Comparison of ENCODE assay signal across 12 cellular contexts in genomic region chr6:39821739-39822532, GRCh38. TPM values are rescaled to one million over a fixed set of nuclear protein-coding genes. Genes with fewer than 3 reads are reported as not detected.
DNase-seq lines count a peak whose midpoint lies in the region; ATAC-seq and TF ChIP-seq lines count a peak whose summit lies in the region.
"Had no signal": no experiment of that assay in that cellular context is flagged by ENCODE, and none has a peak within 500 bp of the region (broad histone marks: within the 10 kb centered on the region; RNA-seq: fewer than 3 reads in every experiment).

No MANE protein-coding gene starts in this region.

- H2BK15ac ChIP-seq in neuronal stem cell (ENCODE audit: low read length) = no peak overlapping the region

- H3K4me1 ChIP-seq in heart right ventricle (peaks cover 0 to 73% (median 35%) of the 10 kb centered on the region in 9 donors), neuronal stem cell (ENCODE audit: control insufficient read depth in 2 of 2, insufficient read depth in 1 of 2, low read depth in 1 of 2, low read length in 2 of 2) (peaks cover 0 to 5% of the 10 kb centered on the region in 2 donors), tibial nerve (peaks cover 3 to 97% (median 66%) of the 10 kb centered on the region in 4 donors), foreskin keratinocyte (no peaks in the 10 kb centered on the region)

- H3K36me3 ChIP-seq in heart right ventricle = no peaks in the 10 kb centered on the region
- H3K36me3 ChIP-seq in neuronal stem cell (replicated peaks in 1 of 2; ENCODE audit: control insufficient read depth in 2 of 2, insufficient read depth in 2 of 2, low read length in 2 of 2) = no peaks in the 10 kb centered on the region
- no peaks in the 10 kb centered on the region for H3K36me3 ChIP-seq in tibial nerve

- intact Hi-C loops in heart right ventricle (cut with DNase I) = no loop called here

- H2AK5ac ChIP-seq in neuronal stem cell (ENCODE audit: low read depth, low read length) = no peak overlapping the region

- H3K27ac ChIP-seq in heart right ventricle = peak overlapping the region; percentile 71 to 84 (median 80)
- no peak overlapping the region for H3K27ac ChIP-seq in neuronal stem cell (replicated peaks; ENCODE audit: low read length)
- peak overlapping the region; percentile 63 to 97 (median 87) for H3K27ac ChIP-seq in tibial nerve
- no peak overlapping the region for H3K27ac ChIP-seq in foreskin keratinocyte

- no peaks in the 10 kb centered on the region for H3K27me3 ChIP-seq in heart right ventricle
- peaks cover 0 to 4% (median 0%) of the 10 kb centered on the region in 3 experiments for H3K27me3 ChIP-seq in neuronal stem cell (ENCODE audit: control insufficient read depth in 3 of 3, insufficient read depth in 3 of 3, low read depth in 1 of 3, low read length in 3 of 3)
- H3K27me3 ChIP-seq in tibial nerve = no peaks in the 10 kb centered on the region
- no peaks in the 10 kb centered on the region for H3K27me3 ChIP-seq in foreskin keratinocyte

- H4K91ac ChIP-seq in neuronal stem cell (ENCODE audit: low read depth, low read length, poor library complexity) = no peak overlapping the region

- ATAC-seq in heart right ventricle = peak; percentile 56 to 83 (median 68)
- no peak for ATAC-seq in HG02571 (IDR thresholded peaks at IDR 0.05; ENCODE audit: unreplicated experiment)
- ATAC-seq in foreskin keratinocyte = no peak
- ATAC-seq: Panc1 had no signal

- no peak overlapping the region for H2BK120ac ChIP-seq in neuronal stem cell (ENCODE audit: low read depth, low read length)

- no peaks in the 10 kb centered on the region for H3K9me3 ChIP-seq in heart right ventricle
- no peaks in the 10 kb centered on the region for H3K9me3 ChIP-seq in neuronal stem cell (replicated peaks in 1 of 2; ENCODE audit: control insufficient read depth in 2 of 2, insufficient read depth in 1 of 2, low read depth in 1 of 2, low read length in 2 of 2)
- H3K9me3 ChIP-seq in tibial nerve = no peaks in the 10 kb centered on the region

- no peak overlapping the region for H3K4me2 ChIP-seq in neuronal stem cell (ENCODE audit: insufficient read depth, low read length, poor library complexity, severe bottlenecking)

- no peak overlapping the region for H3K23ac ChIP-seq in neuronal stem cell (ENCODE audit: low read depth, low read length, poor library complexity)

- no peak overlapping the region for H2BK12ac ChIP-seq in neuronal stem cell (ENCODE audit: low read length)

- no peaks in the 10 kb centered on the region for H3K79me1 ChIP-seq in neuronal stem cell (ENCODE audit: low read depth, low read length)

- TF ChIP-seq POLR2A in tibial nerve (IDR thresholded peaks at IDR 0.05) = peak in 1 of 2 donors; percentile 35

- TF ChIP-seq EP300 in tibial nerve (IDR thresholded peaks at IDR 0.05) = peak; percentile 32 to 83

- peak in 54 of 58 donors; percentile 27 to 90 (median 72) for DNase-seq in anterior cingulate cortex (lab: John Stamatoyannopoulos, UW)
- DNase-seq in heart right ventricle = peak; percentile 59 to 61
- DNase-seq in neuronal stem cell (ENCODE audit: low spot score) = no peak
- peak in 1 of 2 donors; percentile 55 for DNase-seq in tibial nerve (ENCODE audit: low spot score in 2 of 2)
- no peak for DNase-seq in stimulated activated CD4-positive, alpha-beta T cell treated with anti-CD3 and anti-CD28 coated beads, Interleukin-2, amount 100 ng/mL, for 24 hours
- no peak for DNase-seq in foreskin keratinocyte
- DNase-seq in HCEC 1CT = no peak
- DNase-seq: EL, mammary epithelial cell, NCI-H2081 had no signal

- H3K4ac ChIP-seq in neuronal stem cell (ENCODE audit: low read length) = no peak overlapping the region

- no peak overlapping the region for H2AFZ ChIP-seq in neuronal stem cell (ENCODE audit: low read length)

- WGBS in heart right ventricle, 2 donors = 55 to 66% methylated on average over 8 of the region's 8 CpGs
- no CpG with 5 or more reads among the region's 8 CpGs for WGBS in neuronal stem cell (ENCODE audit: extremely low coverage in 2 of 2, insufficient read length in 2 of 2, insufficient replicate concordance in 1 of 2), 2 donors
- WGBS in tibial nerve, 2 donors = 24 to 33% methylated on average over 8 of the region's 8 CpGs

- peak overlapping the region; percentile 27 for H3K9ac ChIP-seq in neuronal stem cell (ENCODE audit: low read depth, low read length, poor library complexity)

- peak overlapping the region; percentile 35 for H3K18ac ChIP-seq in neuronal stem cell (ENCODE audit: low read length)

- no peak overlapping the region for H3K14ac ChIP-seq in neuronal stem cell (ENCODE audit: low read length)

- H2BK5ac ChIP-seq in neuronal stem cell (ENCODE audit: low read length) = no peak overlapping the region

- H3K4me3 ChIP-seq in heart right ventricle = peak overlapping the region in 9 of 10 donors; percentile 7 to 41 (median 33)
- no peak overlapping the region for H3K4me3 ChIP-seq in neuronal stem cell (ENCODE audit: low read length in 2 of 2)
- H3K4me3 ChIP-seq in tibial nerve = peak overlapping the region in 3 of 4 donors; percentile 9 to 30 (median 14)

- TF ChIP-seq CTCF in heart right ventricle (IDR thresholded peaks at IDR 0.05) (no peak), tibial nerve (IDR thresholded peaks at IDR 0.05) (no peak), foreskin keratinocyte (conservative IDR thresholded peaks at IDR 0.05) (no peak)

- no peak overlapping the region for H4K8ac ChIP-seq in neuronal stem cell (ENCODE audit: low read depth, low read length)

RNA-seq across cellular contexts. Expression of gene DAAM2, which starts 29.8 kb away (rescaled TPM):
- total RNA-seq in heart right ventricle (10 to 100 TPM in 9 of 10 donors, 1 to 10 TPM in 1; 7.7 to 25.9 (median 12.2) TPM), tibial nerve (100 to 1,000 TPM in 1 of 4 donors, 10 to 100 TPM in 3; 73.9 to 133 (median 93.3) TPM), foreskin keratinocyte (0.04 TPM in 1 of 2 replicates, not detected in the other)
- polyA plus RNA-seq in heart right ventricle (10 to 100 TPM in 1 of 2 donors, 1 to 10 TPM in 1; 6.0 to 16.3 TPM), foreskin keratinocyte (not detected in 2 replicates)
- polyA plus RNA-seq in neuronal stem cell (2013, experiment 1 of 2) = 2.6 TPM
- 2.5 TPM for polyA plus RNA-seq in neuronal stem cell (2013, experiment 2 of 2)

Comparison
In these comparisons a context has a peak if more than half of its experiments do, and no peak if none do; other contexts are left out.
1. DNase-seq: peak in anterior cingulate cortex (54 of 58) and heart right ventricle (2 of 2); none in neuronal stem cell (single experiment), stimulated activated CD4-positive, alpha-beta T cell treated with anti-CD3 and anti-CD28 coated beads, Interleukin-2, amount 100 ng/mL, for 24 hours (0 of 2), foreskin keratinocyte (0 of 2) and HCEC 1CT (single experiment).
2. ATAC-seq: peak in heart right ventricle (8 of 8); none in HG02571 (single experiment) and foreskin keratinocyte (single experiment).
3. H3K27ac ChIP-seq: peak in heart right ventricle (10 of 10) and tibial nerve (4 of 4); none in neuronal stem cell (single experiment) and foreskin keratinocyte (single experiment).
4. H3K4me3 ChIP-seq: peak in heart right ventricle (9 of 10) and tibial nerve (3 of 4); none in neuronal stem cell (0 of 2).